In the genomic region with DNA sequence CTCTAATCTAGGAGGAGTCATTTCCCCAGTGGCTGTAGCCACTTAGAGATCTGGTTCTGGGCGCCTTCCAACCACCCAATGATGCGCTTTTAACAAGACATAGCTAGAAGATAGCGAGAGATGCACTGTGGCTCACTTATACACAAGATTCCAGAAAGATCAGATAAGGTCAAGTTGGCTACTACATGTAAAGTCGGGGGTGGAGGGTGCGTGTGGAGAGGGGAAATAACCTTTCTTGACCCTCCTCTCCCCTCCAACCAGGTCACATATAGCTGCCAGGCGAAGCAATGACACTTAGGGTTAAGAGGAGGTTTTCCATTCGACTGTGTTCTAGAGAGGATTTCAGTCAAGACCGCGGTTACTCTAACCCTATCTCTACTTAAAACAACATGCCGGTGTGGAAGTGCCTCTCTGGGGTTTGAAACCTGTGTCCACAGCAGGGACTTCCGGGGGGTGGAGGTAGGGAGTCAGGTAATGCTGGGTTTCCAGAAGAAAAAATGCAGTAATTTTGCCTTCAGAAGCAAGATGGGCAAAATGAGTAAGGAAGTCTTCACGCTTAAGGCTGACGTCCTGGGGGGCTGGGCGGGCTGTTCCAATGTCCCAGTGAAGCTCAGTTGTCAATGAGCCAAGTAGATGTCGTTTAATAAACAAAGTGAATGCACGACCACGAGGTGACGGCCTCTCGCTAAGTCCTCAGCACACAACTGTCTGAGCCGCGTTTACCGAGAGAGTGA, we compare ENCODE assay signal across 15 cellular contexts. TPM values are rescaled to one million over a fixed set of nuclear protein-coding genes. Genes with fewer than 3 reads are reported as not detected.
DNase-seq lines count a peak whose midpoint lies in the region; ATAC-seq and TF ChIP-seq lines count a peak whose summit lies in the region.
"Had no signal": no experiment of that assay in that cellular context is flagged by ENCODE, and none has a peak within 500 bp of the region (broad histone marks: within the 10 kb centered on the region; RNA-seq: fewer than 3 reads in every experiment).

No MANE protein-coding gene starts in this region.

- H4K20me1 ChIP-seq in hepatocyte (ENCODE audit: insufficient read depth, poor library complexity, severe bottlenecking) = no peaks in the 10 kb centered on the region
- H4K20me1 ChIP-seq in MM.1S (ENCODE audit: insufficient read depth, low read length) = no peaks in the 10 kb centered on the region

- POLR2A ChIA-PET in activated CD4-positive, alpha-beta T cell treated with anti-CD3 and anti-CD28 coated beads, Interleukin-2, amount 10 ng/mL, durations not matched to agents 7 days and 5 days (lab: Charles Lee) = no interaction called here

- peak overlapping the region; percentile 6 for H3K4me3 Mint-ChIP-seq in activated CD4-positive, alpha-beta T cell treated with anti-CD3 and anti-CD28 coated beads, Interleukin-2, amount 10 ng/mL, durations not matched to agents 7 days and 5 days

- CTCF ChIA-PET in activated CD4-positive, alpha-beta T cell treated with anti-CD3 and anti-CD28 coated beads, Interleukin-2, amount 10 ng/mL, durations not matched to agents 7 days and 5 days (lab: Charles Lee) = interaction anchor here (0.6 to 3.5 kb wide), 4 partner anchors 10 to 961 kb away, joined by 4 to 20 read pairs (median 6); no protein-coding TSS in a partner anchor

- no peak for ATAC-seq in GM18868 (IDR thresholded peaks at IDR 0.05; ENCODE audit: unreplicated experiment)
- ATAC-seq: left ventricle myocardium superior, upper lobe of right lung had no signal

- DNase-seq in activated CD4-positive, alpha-beta T cell treated with anti-CD3 and anti-CD28 coated beads, Interleukin-2, amount 10 ng/mL, durations not matched to agents 7 days and 5 days = no peak
- no peak for DNase-seq in activated CD4-positive, alpha-beta T cell treated with anti-CD3 and anti-CD28 coated beads for 4 hours
- peak; percentile 47 to 72 for DNase-seq in SHP77 (lab: John Stamatoyannopoulos, UW)
- no peak for DNase-seq in hepatocyte (ENCODE audit: low spot score)
- peak; percentile 54 for DNase-seq in retina
- DNase-seq in LoVo (ENCODE audit: low spot score) = no peak
- DNase-seq in MM.1S = no peak
- DNase-seq: DND-41, KG1, left ventricle myocardium superior, NCI-H2029 treated with DMSO at 0.1 percent for 48 hours, upper lobe of right lung had no signal

- no peak overlapping the region for H3K9ac ChIP-seq in MM.1S (ENCODE audit: low read length)

- peaks cover 8% of the 10 kb centered on the region for H3K4me1 ChIP-seq in hepatocyte (ENCODE audit: insufficient read depth)
- H3K4me1 ChIP-seq in MM.1S (ENCODE audit: low read length) = 0 out of 2 replicates have a peak, but pooled peaks cover 6% of the 10 kb centered on the region

- no peaks in the 10 kb centered on the region for H3K79me2 ChIP-seq in hepatocyte
- H3K79me2 ChIP-seq in MM.1S (ENCODE audit: low read length) = no peaks in the 10 kb centered on the region

- H3K27ac ChIP-seq in hepatocyte (no peak overlapping the region), MM.1S (ENCODE audit: low read length) (no peak overlapping the region)
- H3K27ac ChIP-seq: neutrophil, upper lobe of right lung had no signal

- H3K4me2 ChIP-seq in hepatocyte (peak overlapping the region; percentile 9), MM.1S (ENCODE audit: low read depth, low read length) (no peak overlapping the region; the same call in 1 of the 2 replicates)

- no peak overlapping the region for H2AFZ ChIP-seq in hepatocyte
- no peak overlapping the region for H2AFZ ChIP-seq in MM.1S (ENCODE audit: low read length)

- no peaks in the 10 kb centered on the region for H3K36me3 ChIP-seq in hepatocyte (replicated peaks; ENCODE audit: insufficient read depth, low read depth)
- no peaks in the 10 kb centered on the region for H3K36me3 ChIP-seq in MM.1S (replicated peaks; ENCODE audit: insufficient read depth, low read length)
- H3K36me3 ChIP-seq: neutrophil, upper lobe of right lung had no signal

- H3K4me1 Mint-ChIP-seq in activated CD4-positive, alpha-beta T cell treated with anti-CD3 and anti-CD28 coated beads, Interleukin-2, amount 10 ng/mL, durations not matched to agents 7 days and 5 days = peaks cover 17% of the 10 kb centered on the region

- H3K36me3 Mint-ChIP-seq in activated CD4-positive, alpha-beta T cell treated with anti-CD3 and anti-CD28 coated beads, Interleukin-2, amount 10 ng/mL, durations not matched to agents 7 days and 5 days (ENCODE audit: low read depth) = peaks cover 13% of the 10 kb centered on the region

- H3K27ac Mint-ChIP-seq in activated CD4-positive, alpha-beta T cell treated with anti-CD3 and anti-CD28 coated beads, Interleukin-2, amount 10 ng/mL, durations not matched to agents 7 days and 5 days = peak overlapping the region; percentile 25

- 4% methylated on average over 22 of the region's 22 CpGs for WGBS in hepatocyte (ENCODE audit: low lambda C conversion rate, missing lambda C conversion rate)

- H3K27me3 ChIP-seq in hepatocyte (peaks cover 100% of the 10 kb centered on the region), MM.1S (replicated peaks; ENCODE audit: insufficient read depth, low read length) (peaks cover 19% of the 10 kb centered on the region)

- peaks cover 87% of the 10 kb centered on the region for H3K27me3 Mint-ChIP-seq in activated CD4-positive, alpha-beta T cell treated with anti-CD3 and anti-CD28 coated beads, Interleukin-2, amount 10 ng/mL, durations not matched to agents 7 days and 5 days

- no peak overlapping the region for H3K4me3 ChIP-seq in hepatocyte
- no peak overlapping the region for H3K4me3 ChIP-seq in MM.1S (ENCODE audit: low read length)
- H3K4me3 ChIP-seq: upper lobe of right lung had no signal

- H3K9me2 ChIP-seq in hepatocyte (replicated peaks; ENCODE audit: insufficient read depth) (no peaks in the 10 kb centered on the region), MM.1S (replicated peaks; ENCODE audit: insufficient read depth, low read length) (no peaks in the 10 kb centered on the region)

- H3K9me3 ChIP-seq in hepatocyte (ENCODE audit: low read depth) (no peaks in the 10 kb centered on the region), MM.1S (replicated peaks; ENCODE audit: insufficient read depth, low read length) (no peaks in the 10 kb centered on the region)
- H3K9me3 ChIP-seq: neutrophil, upper lobe of right lung had no signal

- peaks cover 8% of the 10 kb centered on the region for H3K9me3 Mint-ChIP-seq in activated CD4-positive, alpha-beta T cell treated with anti-CD3 and anti-CD28 coated beads, Interleukin-2, amount 10 ng/mL, durations not matched to agents 7 days and 5 days

- H3F3A ChIP-seq in MM.1S (ENCODE audit: insufficient read depth, low read length) = no peaks in the 10 kb centered on the region

- TF ChIP-seq CTCF in hepatocyte (IDR thresholded peaks at IDR 0.05; ENCODE audit: poor library complexity) (no peak), MM.1S (IDR thresholded peaks at IDR 0.05; ENCODE audit: low read length) (no peak)

RNA-seq across cellular contexts. Expression of a gene that starts 1.9 kb away (rescaled TPM):
- not detected for total RNA-seq in activated CD4-positive, alpha-beta T cell treated with anti-CD3 and anti-CD28 coated beads, Interleukin-2, amount 10 ng/mL, durations not matched to agents 7 days and 5 days
- 0.20 and 0.30 TPM in 2 replicates for total RNA-seq in hepatocyte
- 0.88 TPM in 1 of 2 replicates, not detected in the other for polyA plus RNA-seq in hepatocyte
- total RNA-seq: left ventricle myocardium superior, upper lobe of right lung had no signal
- polyA plus RNA-seq: AG04450 had no signal

Comparison
In these comparisons a context has a peak if more than half of its experiments do, and no peak if none do; other contexts are left out.
1. DNase-seq: peak in SHP77 (2 of 2) and retina (single experiment); none in activated CD4-positive, alpha-beta T cell treated with anti-CD3 and anti-CD28 coated beads, Interleukin-2, amount 10 ng/mL, durations not matched to agents 7 days and 5 days (single experiment), activated CD4-positive, alpha-beta T cell treated with anti-CD3 and anti-CD28 coated beads for 4 hours (0 of 2), hepatocyte (single experiment), LoVo (single experiment) and MM.1S (single experiment).